Comparison of ENCODE assay signal across 19 cellular contexts in genomic region chr17:57264250-57264649, GRCh38.
"Had no signal": no experiment of that assay in that cellular context is flagged by ENCODE, and none has a peak within 500 bp of the region (broad histone marks: within the 10 kb centered on the region; RNA-seq: fewer than 3 reads in every experiment).

No MANE protein-coding gene starts in this region.

- H2AFZ ChIP-seq: neural progenitor cell, parathyroid adenoma had no signal

- H3K27ac ChIP-seq: lower lobe of right lung, neural progenitor cell, right atrium auricular region, sigmoid colon, stomach had no signal

- ATAC-seq: effector memory CD8-positive, alpha-beta T cell; esophagus mucosa; left ventricle myocardium superior; lower lobe of right lung; natural killer cell; stimulated activated naive B cell treated with anti-CD40 and anti-IgM and Interleukin-4, amounts not matched to agents 10 μg/mL and 1 μg/mL and 100 μg/mL, for 72 hours had no signal

- H3K4me3 Mint-ChIP-seq: effector memory CD8-positive, alpha-beta T cell; memory B cell; natural killer cell; stimulated activated naive B cell treated with anti-CD40 and anti-IgM and Interleukin-4, amounts not matched to agents 10 μg/mL and 1 μg/mL and 100 μg/mL, for 72 hours; type B pancreatic cell had no signal

- H3K27me3 ChIP-seq: gastrocnemius medialis, neural progenitor cell, right atrium auricular region, sigmoid colon, stomach, thyroid gland had no signal

- H3K27ac Mint-ChIP-seq: effector memory CD8-positive, alpha-beta T cell; memory B cell; natural killer cell; neural progenitor cell; stimulated activated naive B cell treated with anti-CD40 and anti-IgM and Interleukin-4, amounts not matched to agents 10 μg/mL and 1 μg/mL and 100 μg/mL, for 72 hours; type B pancreatic cell had no signal

- H3K9me3 Mint-ChIP-seq: effector memory CD8-positive, alpha-beta T cell; memory B cell; natural killer cell; neural progenitor cell; stimulated activated naive B cell treated with anti-CD40 and anti-IgM and Interleukin-4, amounts not matched to agents 10 μg/mL and 1 μg/mL and 100 μg/mL, for 72 hours; type B pancreatic cell had no signal

- H3K9ac ChIP-seq: neural progenitor cell, parathyroid adenoma had no signal

- H3K9me3 ChIP-seq: gastrocnemius medialis, lower lobe of right lung, right atrium auricular region, sigmoid colon, stomach, thyroid gland had no signal

- DNase-seq: cortex of kidney; effector memory CD8-positive, alpha-beta T cell; foreskin fibroblast; gastrocnemius medialis; head of caudate nucleus; left ventricle myocardium superior; lower lobe of right lung; natural killer cell; sigmoid colon; stimulated activated naive B cell treated with anti-CD40 and anti-IgM and Interleukin-4, amounts not matched to agents 10 μg/mL and 1 μg/mL and 100 μg/mL, for 72 hours; stomach; thyroid gland had no signal

- H3K4me3 ChIP-seq: gastrocnemius medialis, lower lobe of right lung, neural progenitor cell, right atrium auricular region, sigmoid colon, stomach, thyroid gland had no signal

- H3K4me2 ChIP-seq: neural progenitor cell had no signal

- H3K27me3 Mint-ChIP-seq: effector memory CD8-positive, alpha-beta T cell; memory B cell; progenitor cell of endocrine pancreas; stimulated activated naive B cell treated with anti-CD40 and anti-IgM and Interleukin-4, amounts not matched to agents 10 μg/mL and 1 μg/mL and 100 μg/mL, for 72 hours; type B pancreatic cell had no signal
